Comparison of ENCODE assay signal across 1 cellular context in genomic region chr6:34201455-34202098, GRCh38.
TF ChIP-seq lines count a peak whose summit lies in the region.

No MANE protein-coding gene starts in this region.

TF ChIP-seq in WTC11, 78 proteins besides CTCF, POLR2A, EP300 and RAD21 (continued from another document):
- TF ChIP-seq JUN (CRISPR knock-in tag; IDR thresholded peaks at IDR 0.05) (no peak), TCF7 (CRISPR knock-in tag; IDR thresholded peaks at IDR 0.05; ENCODE audit: low read depth) (no peak), FOXK1 (CRISPR knock-in tag; IDR thresholded peaks at IDR 0.05) (no peak), ZNF232 (CRISPR knock-in tag; IDR thresholded peaks at IDR 0.05) (no peak), ZNF423 (CRISPR knock-in tag; IDR thresholded peaks at IDR 0.05) (no peak), SMAD3 (CRISPR knock-in tag; IDR thresholded peaks at IDR 0.05; ENCODE audit: borderline replicate concordance) (no peak), TP53 (CRISPR knock-in tag; IDR thresholded peaks at IDR 0.05) (no peak), NFATC4 (CRISPR knock-in tag; IDR thresholded peaks at IDR 0.05) (no peak), NR1H2 (CRISPR knock-in tag; IDR thresholded peaks at IDR 0.05) (no peak), ZNF512 (CRISPR knock-in tag; IDR thresholded peaks at IDR 0.05; ENCODE audit: borderline replicate concordance) (no peak)
- TF ChIP-seq, protein P1, sequence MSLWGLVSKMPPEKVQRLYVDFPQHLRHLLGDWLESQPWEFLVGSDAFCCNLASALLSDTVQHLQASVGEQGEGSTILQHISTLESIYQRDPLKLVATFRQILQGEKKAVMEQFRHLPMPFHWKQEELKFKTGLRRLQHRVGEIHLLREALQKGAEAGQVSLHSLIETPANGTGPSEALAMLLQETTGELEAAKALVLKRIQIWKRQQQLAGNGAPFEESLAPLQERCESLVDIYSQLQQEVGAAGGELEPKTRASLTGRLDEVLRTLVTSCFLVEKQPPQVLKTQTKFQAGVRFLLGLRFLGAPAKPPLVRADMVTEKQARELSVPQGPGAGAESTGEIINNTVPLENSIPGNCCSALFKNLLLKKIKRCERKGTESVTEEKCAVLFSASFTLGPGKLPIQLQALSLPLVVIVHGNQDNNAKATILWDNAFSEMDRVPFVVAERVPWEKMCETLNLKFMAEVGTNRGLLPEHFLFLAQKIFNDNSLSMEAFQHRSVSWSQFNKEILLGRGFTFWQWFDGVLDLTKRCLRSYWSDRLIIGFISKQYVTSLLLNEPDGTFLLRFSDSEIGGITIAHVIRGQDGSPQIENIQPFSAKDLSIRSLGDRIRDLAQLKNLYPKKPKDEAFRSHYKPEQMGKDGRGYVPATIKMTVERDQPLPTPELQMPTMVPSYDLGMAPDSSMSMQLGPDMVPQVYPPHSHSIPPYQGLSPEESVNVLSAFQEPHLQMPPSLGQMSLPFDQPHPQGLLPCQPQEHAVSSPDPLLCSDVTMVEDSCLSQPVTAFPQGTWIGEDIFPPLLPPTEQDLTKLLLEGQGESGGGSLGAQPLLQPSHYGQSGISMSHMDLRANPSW (CRISPR knock-in tag; conservative IDR thresholded peaks at IDR 0.05; ENCODE audit: low read depth) = no peak
TF ChIP-seq in WTC11: peak in this region for 0.
